ENCODE assay signal across 1 cellular context in genomic region chr17:21428742-21429141, GRCh38. TPM values are rescaled to one million over a fixed set of nuclear protein-coding genes. Genes with fewer than 3 reads are reported as not detected.
"Had no signal": no experiment of that assay in that cellular context is flagged by ENCODE, and none has a peak within 500 bp of the region (broad histone marks: within the 10 kb centered on the region; RNA-seq: fewer than 3 reads in every experiment).

No MANE protein-coding gene starts in this region.

RNA-seq across cellular contexts. Expression of gene KCNJ12, which starts 52.6 kb away (rescaled TPM):
- total RNA-seq: naive thymus-derived CD8-positive, alpha-beta T cell had no signal
